ENCODE assay signal across 1 cellular context in genomic region chr20:63259734-63260460, GRCh38.
TF ChIP-seq lines count a peak whose summit lies in the region.

No MANE protein-coding gene starts in this region.

TF ChIP-seq in H1, 55 proteins besides CTCF, POLR2A, EP300 and RAD21:
- no peak for TF ChIP-seq NANOG (IDR thresholded peaks at IDR 0.05; ENCODE audit: insufficient read depth, low read depth, low read length, poor library complexity, severe bottlenecking)
- TF ChIP-seq CEBPB (IDR thresholded peaks at IDR 0.05; ENCODE audit: low read depth, low read length) = no peak
- TF ChIP-seq NRF1 (IDR thresholded peaks at IDR 0.05; ENCODE audit: low read depth, low read length) = no peak
- no peak for TF ChIP-seq E2F6 (IDR thresholded peaks at IDR 0.05)
TF ChIP-seq in H1: peak in this region for 0.
